ENCODE assay signal across 22 cellular contexts in genomic region chr10:118324140-118324539, GRCh38. TPM values are rescaled to one million over a fixed set of nuclear protein-coding genes. Genes with fewer than 3 reads are reported as not detected.
DNase-seq lines count a peak whose midpoint lies in the region; ATAC-seq, FAIRE-seq and TF ChIP-seq lines count a peak whose summit lies in the region.
"Had no signal": no experiment of that assay in that cellular context is flagged by ENCODE, and none has a peak within 500 bp of the region (broad histone marks: within the 10 kb centered on the region; RNA-seq: fewer than 3 reads in every experiment).

No MANE protein-coding gene starts in this region.

- H3K36me3 ChIP-seq in MM.1S (replicated peaks; ENCODE audit: insufficient read depth, low read length) = no peaks in the 10 kb centered on the region

- peaks cover 8% of the 10 kb centered on the region for H3K4me1 ChIP-seq in MM.1S (ENCODE audit: low read length)
- H3K4me1 ChIP-seq: BE2C had no signal

- DNase-seq in GM18507 (ENCODE audit: extremely low spot score, insufficient read length, low read depth) = no peak
- no peak for DNase-seq in MM.1S
- DNase-seq in GM12892 (ENCODE audit: insufficient read length) = no peak
- no peak for DNase-seq in MCF 10A (ENCODE audit: unreplicated experiment)
- no peak for DNase-seq in NCI-H2227 (lab: John Stamatoyannopoulos, UW; ENCODE audit: unreplicated experiment)
- no peak for DNase-seq in NCI-H2107 (lab: John Stamatoyannopoulos, UW)
- DNase-seq: ACHN; BE2C; C1 segment of cervical spinal cord; CD4-positive, CD25-positive, alpha-beta regulatory T cell; CD8-positive, alpha-beta memory T cell; COR-L47; GDM1; HCEC 1CT; HFFc6 had no signal

- no peaks in the 10 kb centered on the region for H3K27me3 ChIP-seq in MM.1S (replicated peaks; ENCODE audit: insufficient read depth, low read length)
- H3K27me3 ChIP-seq: BE2C had no signal

- no peaks in the 10 kb centered on the region for H3K9me3 ChIP-seq in MM.1S (replicated peaks; ENCODE audit: insufficient read depth, low read length)
- H3K9me3 ChIP-seq: BE2C had no signal

- CTCF ChIA-PET in MCF 10A (lab: Yijun Ruan, JAX) = interaction anchor here (0.7 kb wide), 1 partner anchor 10 kb away, joined by 3 read pairs; no protein-coding TSS in a partner anchor

- no peaks in the 10 kb centered on the region for H3F3A ChIP-seq in MM.1S (ENCODE audit: insufficient read depth, low read length)

- POLR2A ChIA-PET in MCF 10A (lab: Yijun Ruan, JAX) = no interaction called here

- peak overlapping the region; percentile 61 for H3K27ac Mint-ChIP-seq in stimulated activated memory B cell treated with anti-CD40 and anti-IgM and Interleukin-4, amounts not matched to agents 10 μg/mL and 1 μg/mL and 100 μg/mL, for 72 hours
- H3K27ac Mint-ChIP-seq in MCF 10A (ENCODE audit: low read depth, unreplicated experiment) = no peak overlapping the region
- H3K27ac Mint-ChIP-seq: GM23338, HFFc6 had no signal

- H2AFZ ChIP-seq in MM.1S (ENCODE audit: low read length) = no peak overlapping the region
- H2AFZ ChIP-seq: GM23338 had no signal

- TF ChIP-seq POLR2A in GM12892 (IDR thresholded peaks at IDR 0.05; ENCODE audit: low read depth, low read length) = no peak

- no peaks in the 10 kb centered on the region for H3K27me3 Mint-ChIP-seq in stimulated activated memory B cell treated with anti-CD40 and anti-IgM and Interleukin-4, amounts not matched to agents 10 μg/mL and 1 μg/mL and 100 μg/mL, for 72 hours
- no peaks in the 10 kb centered on the region for H3K27me3 Mint-ChIP-seq in MCF 10A (ENCODE audit: insufficient read depth, unreplicated experiment)
- H3K27me3 Mint-ChIP-seq: CD4-positive, CD25-positive, alpha-beta regulatory T cell; CD8-positive, alpha-beta memory T cell had no signal

- H3K4me3 ChIP-seq in MM.1S (ENCODE audit: low read length) = no peak overlapping the region
- H3K4me3 ChIP-seq: GM23338 had no signal

- no peaks in the 10 kb centered on the region for H3K79me2 ChIP-seq in MM.1S (ENCODE audit: low read length)

- H3K9me2 ChIP-seq in MM.1S (replicated peaks; ENCODE audit: insufficient read depth, low read length) = no peaks in the 10 kb centered on the region

- intact Hi-C loops in MCF 10A (cut with micrococcal nuclease) = no loop called here

- H3K4me2 ChIP-seq in MM.1S (ENCODE audit: low read depth, low read length) = peak overlapping the region; percentile 30; the same call in 1 of the 2 replicates
- H3K4me2 ChIP-seq: GM23338, KMS-11 had no signal

- no peak overlapping the region for H3K27ac ChIP-seq in MM.1S (ENCODE audit: low read length)
- H3K27ac ChIP-seq: HL-60, KMS-11 had no signal

- H3K9ac ChIP-seq in MM.1S (ENCODE audit: low read length) = no peak overlapping the region
- H3K9ac ChIP-seq: KMS-11 had no signal

- H3K4me3 Mint-ChIP-seq in stimulated activated memory B cell treated with anti-CD40 and anti-IgM and Interleukin-4, amounts not matched to agents 10 μg/mL and 1 μg/mL and 100 μg/mL, for 72 hours = no peak overlapping the region
- no peak overlapping the region for H3K4me3 Mint-ChIP-seq in MCF 10A (ENCODE audit: unreplicated experiment)
- H3K4me3 Mint-ChIP-seq: CD8-positive, alpha-beta memory T cell; GM23338; HFFc6 had no signal

- peak; percentile 72 for ATAC-seq in GM19351 (IDR thresholded peaks at IDR 0.05; ENCODE audit: unreplicated experiment)
- no peak for ATAC-seq in stimulated activated memory B cell treated with anti-CD40 and anti-IgM and Interleukin-4, amounts not matched to agents 10 μg/mL and 1 μg/mL and 100 μg/mL, for 72 hours
- ATAC-seq: GM23338 had no signal

- FAIRE-seq in GM18507 (lab: Jason Lieb, UNC) = peak; percentile 41
- FAIRE-seq in GM12892 (lab: Jason Lieb, UNC) = no peak
- FAIRE-seq: D721Med, H54 had no signal

- no TSS peak for BruUV-seq in MCF 10A (replicated peaks; lab: Mats Ljungman, UMichigan)

- no peaks in the 10 kb centered on the region for H4K20me1 ChIP-seq in MM.1S (ENCODE audit: insufficient read depth, low read length)

- no peaks in the 10 kb centered on the region for H3K9me3 Mint-ChIP-seq in stimulated activated memory B cell treated with anti-CD40 and anti-IgM and Interleukin-4, amounts not matched to agents 10 μg/mL and 1 μg/mL and 100 μg/mL, for 72 hours
- H3K9me3 Mint-ChIP-seq in MCF 10A (ENCODE audit: unreplicated experiment) = no peaks in the 10 kb centered on the region
- H3K9me3 Mint-ChIP-seq: CD4-positive, CD25-positive, alpha-beta regulatory T cell; CD8-positive, alpha-beta memory T cell; GM23338; HFFc6 had no signal

- TF ChIP-seq CTCF in MM.1S (IDR thresholded peaks at IDR 0.05; ENCODE audit: low read length) (no peak), MCF 10A (IDR thresholded peaks at IDR 0.05; ENCODE audit: unreplicated experiment) (no peak)

- peaks cover 12% of the 10 kb centered on the region for H3K4me1 Mint-ChIP-seq in stimulated activated memory B cell treated with anti-CD40 and anti-IgM and Interleukin-4, amounts not matched to agents 10 μg/mL and 1 μg/mL and 100 μg/mL, for 72 hours
- H3K4me1 Mint-ChIP-seq in MCF 10A (ENCODE audit: insufficient read depth, unreplicated experiment) = peaks cover 4% of the 10 kb centered on the region
- H3K4me1 Mint-ChIP-seq: GM23338 had no signal

- H3K36me3 Mint-ChIP-seq in stimulated activated memory B cell treated with anti-CD40 and anti-IgM and Interleukin-4, amounts not matched to agents 10 μg/mL and 1 μg/mL and 100 μg/mL, for 72 hours = peaks cover 60% of the 10 kb centered on the region
- H3K36me3 Mint-ChIP-seq in MCF 10A (ENCODE audit: insufficient read depth, unreplicated experiment) = peaks cover 89% of the 10 kb centered on the region

RNA-seq across cellular contexts. Expression of gene FAM204A, which starts 18.0 kb away (rescaled TPM):
- 77.5 TPM for polyA plus RNA-seq in GM12892 (2012; ENCODE audit: missing spikeins)
- total RNA-seq in MCF 10A (2022) = 101 and 103 TPM in 2 replicates
